Comparison of ENCODE assay signal across 14 cellular contexts in the genomic region with DNA sequence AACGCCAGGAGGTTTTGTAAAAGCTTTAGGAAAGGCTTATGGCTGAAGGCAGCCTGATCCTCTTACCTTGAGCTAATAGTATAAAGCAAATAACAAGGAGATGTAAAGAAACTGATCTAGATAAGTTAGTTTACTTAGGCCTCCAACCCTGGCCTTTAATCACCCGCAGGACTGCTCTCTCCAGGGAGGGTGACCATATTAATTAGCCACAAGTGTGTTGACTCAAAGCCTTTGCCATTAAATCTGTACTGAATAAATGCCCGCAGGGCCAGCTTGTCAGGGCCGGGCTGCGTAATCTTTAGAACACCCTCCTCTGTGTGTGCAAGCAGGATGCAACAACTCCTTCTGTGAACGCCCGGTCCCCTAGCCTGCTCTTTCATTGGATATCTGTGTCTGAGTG. TPM values are rescaled to one million over a fixed set of nuclear protein-coding genes. Genes with fewer than 3 reads are reported as not detected.
A peak's percentile ranks its signal among the peaks of the same experiment; 100 is the strongest.
DNase-seq lines count a peak whose midpoint lies in the region; ATAC-seq and TF ChIP-seq lines count a peak whose summit lies in the region.
"Had no signal": no experiment of that assay in that cellular context is flagged by ENCODE, and none has a peak within 500 bp of the region (broad histone marks: within the 10 kb centered on the region; RNA-seq: fewer than 3 reads in every experiment).

No MANE protein-coding gene starts in this region.

- H3K4me1 ChIP-seq in aorta (ENCODE audit: control insufficient read depth in 1 of 2, insufficient read depth in 2 of 2, low read length in 2 of 2) = no peaks in the 10 kb centered on the region
- H3K4me1 ChIP-seq: BLaER1 had no signal

- no peak overlapping the region for H3K4me3 ChIP-seq in aorta (ENCODE audit: low read length in 2 of 2)
- H3K4me3 ChIP-seq: BLaER1, GM23248 had no signal

- DNase-seq in NCI-H146 (lab: John Stamatoyannopoulos, UW) (peak; percentile 5), NCI-H146 treated with DMSO at 0.1 percent for 48 hours (lab: John Stamatoyannopoulos, UW; ENCODE audit: unreplicated experiment) (no peak), Daoy (ENCODE audit: low read depth) (peak; percentile 37), RPMI7951 (ENCODE audit: low read depth) (peak; percentile 46), epithelial cell of prostate (ENCODE audit: low read depth, low spot score) (peak; percentile 31), progenitor cell of endocrine pancreas (ENCODE audit: low spot score, unreplicated experiment) (no peak), aorta (no peak)
- DNase-seq: 8988T; AML-193; CD8-positive, alpha-beta memory T cell; DMS53; GM23248 had no signal

- H3K27ac ChIP-seq in epithelial cell of prostate = no peak overlapping the region
- no peak overlapping the region for H3K27ac ChIP-seq in aorta (ENCODE audit: low read depth in 1 of 2, low read length in 2 of 2)
- H3K27ac ChIP-seq: BLaER1, GM23248 had no signal

- H3K27me3 Mint-ChIP-seq in progenitor cell of endocrine pancreas = peaks cover 40% of the 10 kb centered on the region

- H3K4me3 Mint-ChIP-seq in progenitor cell of endocrine pancreas (ENCODE audit: low read depth) = no peak overlapping the region
- H3K4me3 Mint-ChIP-seq: CD8-positive, alpha-beta memory T cell had no signal

- H3K4me1 Mint-ChIP-seq in progenitor cell of endocrine pancreas (ENCODE audit: low read depth) = peaks cover 6% of the 10 kb centered on the region

- H3K27me3 ChIP-seq in aorta (ENCODE audit: control insufficient read depth in 1 of 2, insufficient read depth in 2 of 2, low read length in 1 of 2) = peaks cover 0 to 1% of the 10 kb centered on the region in 2 donors

- H3K9me3 Mint-ChIP-seq in progenitor cell of endocrine pancreas (ENCODE audit: low read depth) = peaks cover 16% of the 10 kb centered on the region

- no peak for ATAC-seq in aorta (ENCODE audit: low FRiP score)
- ATAC-seq: HepG2 had no signal

- no peaks in the 10 kb centered on the region for H3K36me3 Mint-ChIP-seq in progenitor cell of endocrine pancreas (ENCODE audit: insufficient read depth)

- WGBS in aorta, 2 donors = 81 to 82% methylated on average over 7 of the region's 7 CpGs

- H3K27ac Mint-ChIP-seq in progenitor cell of endocrine pancreas = no peak overlapping the region
- H3K27ac Mint-ChIP-seq: CD8-positive, alpha-beta memory T cell had no signal

- intact Hi-C loops in aorta (cut with DNase I) = no loop called here

- no peak for TF ChIP-seq CTCF in progenitor cell of endocrine pancreas (IDR thresholded peaks at IDR 0.05; ENCODE audit: unreplicated experiment)

- H3K9me3 ChIP-seq in aorta (ENCODE audit: control insufficient read depth, low read length) = peaks cover 5% of the 10 kb centered on the region

- H3K36me3 ChIP-seq in aorta (ENCODE audit: control insufficient read depth in 1 of 2, insufficient read depth in 2 of 2, low read length in 1 of 2) = no peaks in the 10 kb centered on the region
- H3K36me3 ChIP-seq: BLaER1 had no signal

RNA-seq across cellular contexts. Expression of a gene that starts 6.1 kb away (rescaled TPM):
- 4.3 and 8.2 TPM in 2 replicates for total RNA-seq in Daoy (2014; rRNA removed; shearing (Covaris generic))
- 0.36 TPM in 1 of 2 replicates, not detected in the other for total RNA-seq in RPMI7951 (2014; rRNA removed; shearing (Covaris generic))
- total RNA-seq in progenitor cell of endocrine pancreas = 28.2 and 29.8 TPM in 2 replicates
- under 1 TPM in 1 of 2 donors, not detected in 1; 0.75 TPM for total RNA-seq in aorta
- 1 to 10 TPM in 1 of 2 donors, not detected in 1; 1.1 TPM for polyA plus RNA-seq in aorta
- total RNA-seq: HepG2 had no signal
- polyA plus RNA-seq: GM23248, HepG2 had no signal

Comparison
In these comparisons a context has a peak if more than half of its experiments do, and no peak if none do; other contexts are left out.
1. DNase-seq: peak in NCI-H146 (single experiment), Daoy (single experiment), RPMI7951 (single experiment) and epithelial cell of prostate (single experiment); none in NCI-H146 treated with DMSO at 0.1 percent for 48 hours (single experiment), progenitor cell of endocrine pancreas (single experiment) and aorta (0 of 2).